31 cellular contexts compared by ENCODE assay signal in genomic region chr3:175001091-175001490, GRCh38.
"Had no signal": no experiment of that assay in that cellular context is flagged by ENCODE, and none has a peak within 500 bp of the region (broad histone marks: within the 10 kb centered on the region; RNA-seq: fewer than 3 reads in every experiment).

No MANE protein-coding gene starts in this region.

- ATAC-seq: activated naive CD4-positive, alpha-beta T cell treated with anti-CD3 and anti-CD28 coated beads, Interleukin-2, amount 50 U/mL, for 72 hours; esophagus mucosa; gastrocnemius medialis; left cardiac atrium; left ventricle myocardium superior; pancreas; stimulated activated naive B cell treated with anti-CD40 and anti-IgM and Interleukin-4, amounts not matched to agents 10 μg/mL and 1 μg/mL and 100 μg/mL, for 72 hours; T-helper 17 cell had no signal

- H3K9me3 Mint-ChIP-seq: activated CD4-positive, alpha-beta memory T cell treated with anti-CD3 and anti-CD28 coated beads, Interleukin-2, amount 10 ng/mL, durations not matched to agents 7 days and 5 days; activated CD4-positive, alpha-beta T cell treated with anti-CD3 and anti-CD28 coated beads, Interleukin-2, amount 10 ng/mL, durations not matched to agents 24 days and 14 days; brain; nephron had no signal

- H3K27ac Mint-ChIP-seq: activated CD4-positive, alpha-beta memory T cell treated with anti-CD3 and anti-CD28 coated beads, Interleukin-2, amount 10 ng/mL, durations not matched to agents 7 days and 5 days; activated CD4-positive, alpha-beta T cell treated with anti-CD3 and anti-CD28 coated beads, Interleukin-2, amount 10 ng/mL, durations not matched to agents 24 days and 14 days; activated naive CD4-positive, alpha-beta T cell treated with anti-CD3 and anti-CD28 coated beads, Interleukin-2, amount 50 U/mL, for 72 hours; activated T-cell treated with anti-CD3 and anti-CD28 coated beads, Interleukin-2, amount 50 U/mL, for 24 hours; brain; nephron; stimulated activated naive B cell treated with anti-CD40 and anti-IgM and Interleukin-4, amounts not matched to agents 10 μg/mL and 1 μg/mL and 100 μg/mL, for 72 hours; T-helper 17 cell had no signal

- H3K9me3 ChIP-seq: colonic mucosa, gastrocnemius medialis, neutrophil, pancreas, prostate gland, sigmoid colon, stomach, suprapubic skin, tibial artery had no signal

- H3K4me3 Mint-ChIP-seq: activated CD4-positive, alpha-beta memory T cell treated with anti-CD3 and anti-CD28 coated beads, Interleukin-2, amount 10 ng/mL, durations not matched to agents 7 days and 5 days; activated CD4-positive, alpha-beta T cell treated with anti-CD3 and anti-CD28 coated beads, Interleukin-2, amount 10 ng/mL, durations not matched to agents 24 days and 14 days; activated T-cell treated with anti-CD3 and anti-CD28 coated beads, Interleukin-2, amount 50 U/mL, for 24 hours; brain; nephron; stimulated activated naive B cell treated with anti-CD40 and anti-IgM and Interleukin-4, amounts not matched to agents 10 μg/mL and 1 μg/mL and 100 μg/mL, for 72 hours; T-helper 17 cell had no signal

- DNase-seq: activated CD4-positive, alpha-beta memory T cell treated with anti-CD3 and anti-CD28 coated beads, Interleukin-2, amount 10 ng/mL, durations not matched to agents 7 days and 5 days; activated CD4-positive, alpha-beta T cell treated with anti-CD3 and anti-CD28 coated beads, Interleukin-2, amount 10 ng/mL, durations not matched to agents 24 days and 14 days; activated CD4-positive, CD25-positive, alpha-beta regulatory T cell treated with anti-CD3 and anti-CD28 coated beads, Interleukin-2, amount 50 U/mL, for 72 hours; activated CD8-positive, alpha-beta memory T cell treated with anti-CD3 and anti-CD28 coated beads, Interleukin-2, amount 50 U/mL, for 48 hours; activated T-cell treated with anti-CD3 and anti-CD28 coated beads, Interleukin-2, amount 50 U/mL, for 24 hours; aorta; cerebellar nuclear complex; colonic mucosa; effector memory CD4-positive, alpha-beta T cell; gastrocnemius medialis; glutamatergic neuron; left cardiac atrium; left ventricle myocardium superior; pancreas; retina; sigmoid colon; stimulated activated CD4-positive, alpha-beta T cell treated with anti-CD3 and anti-CD28 coated beads, Interleukin-15, amount 100 ng/mL, for 24 hours; stimulated activated CD4-positive, alpha-beta T cell treated with anti-CD3 and anti-CD28 coated beads, Interleukin-2, amount 100 ng/mL, for 24 hours; stimulated activated naive B cell treated with anti-CD40 and anti-IgM and Interleukin-4, amounts not matched to agents 10 μg/mL and 1 μg/mL and 100 μg/mL, for 72 hours; stomach; T-helper 17 cell; T1000; tibial artery had no signal

- H3K4me1 ChIP-seq: colonic mucosa, gastrocnemius medialis, prostate gland, tibial artery had no signal

- H3K36me3 Mint-ChIP-seq: activated naive CD4-positive, alpha-beta T cell treated with anti-CD3 and anti-CD28 coated beads, Interleukin-2, amount 50 U/mL, for 72 hours; brain; stimulated activated naive B cell treated with anti-CD40 and anti-IgM and Interleukin-4, amounts not matched to agents 10 μg/mL and 1 μg/mL and 100 μg/mL, for 72 hours had no signal

- H3K4me1 Mint-ChIP-seq: activated CD4-positive, alpha-beta memory T cell treated with anti-CD3 and anti-CD28 coated beads, Interleukin-2, amount 10 ng/mL, durations not matched to agents 7 days and 5 days; activated CD4-positive, alpha-beta T cell treated with anti-CD3 and anti-CD28 coated beads, Interleukin-2, amount 10 ng/mL, durations not matched to agents 24 days and 14 days; stimulated activated naive B cell treated with anti-CD40 and anti-IgM and Interleukin-4, amounts not matched to agents 10 μg/mL and 1 μg/mL and 100 μg/mL, for 72 hours; T-helper 17 cell had no signal

- H3K27me3 Mint-ChIP-seq: activated CD4-positive, alpha-beta memory T cell treated with anti-CD3 and anti-CD28 coated beads, Interleukin-2, amount 10 ng/mL, durations not matched to agents 7 days and 5 days; activated CD4-positive, alpha-beta T cell treated with anti-CD3 and anti-CD28 coated beads, Interleukin-2, amount 10 ng/mL, durations not matched to agents 24 days and 14 days; activated T-cell treated with anti-CD3 and anti-CD28 coated beads, Interleukin-2, amount 50 U/mL, for 24 hours; brain; stimulated activated naive B cell treated with anti-CD40 and anti-IgM and Interleukin-4, amounts not matched to agents 10 μg/mL and 1 μg/mL and 100 μg/mL, for 72 hours; T-helper 17 cell had no signal

- H3K4me3 ChIP-seq: cardiac muscle cell, colonic mucosa, gastrocnemius medialis, pancreas, prostate gland, sigmoid colon, stomach, suprapubic skin, tibial artery had no signal

- H3K27ac ChIP-seq: cardiac muscle cell, colonic mucosa, gastrocnemius medialis, neutrophil, pancreas, prostate gland, sigmoid colon, stomach, suprapubic skin, tibial artery had no signal

- H3K27me3 ChIP-seq: cardiac muscle cell, colonic mucosa, gastrocnemius medialis, neutrophil, pancreas, sigmoid colon, stomach, suprapubic skin, tibial artery had no signal

- H3K36me3 ChIP-seq: cardiac muscle cell, colonic mucosa, gastrocnemius medialis, neutrophil, pancreas, prostate gland, sigmoid colon, stomach, suprapubic skin, tibial artery had no signal
